In the genomic region with DNA sequence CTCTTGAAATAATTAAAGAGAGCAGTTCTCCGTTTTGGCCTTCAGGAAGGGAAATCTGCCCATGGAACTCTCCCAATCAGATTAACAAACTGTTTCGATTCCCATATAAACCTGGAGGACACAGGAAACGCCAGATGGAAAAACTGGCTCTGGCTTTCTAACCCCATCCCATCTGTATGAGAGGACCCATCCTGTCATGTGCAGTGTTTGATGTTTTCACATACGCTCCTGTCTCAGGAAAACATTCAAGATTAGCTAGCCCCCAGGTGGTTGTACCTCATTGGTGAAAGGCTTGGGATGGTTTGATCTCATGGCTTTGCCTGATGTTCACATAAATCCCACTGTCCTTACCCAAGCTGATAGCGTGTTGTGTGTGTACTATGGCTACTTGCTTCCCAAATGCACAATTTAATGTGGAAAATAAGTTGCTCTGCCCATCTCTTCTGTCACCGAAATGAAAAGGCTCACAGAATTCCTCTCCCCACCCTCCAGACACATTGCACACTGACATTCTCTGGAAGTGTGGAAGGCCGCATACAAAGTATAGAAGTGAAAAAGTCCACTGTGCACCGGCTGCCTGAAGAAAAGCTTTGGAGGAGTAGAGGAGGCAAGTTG, we compare ENCODE assay signal across 3 cellular contexts.
A peak's percentile ranks its signal among the peaks of the same experiment; 100 is the strongest.
TF ChIP-seq lines count a peak whose summit lies in the region.

No MANE protein-coding gene starts in this region.

TF ChIP-seq in A549, 52 proteins besides CTCF, POLR2A, EP300 and RAD21 (continued from another document):
- TF ChIP-seq, protein P1, sequence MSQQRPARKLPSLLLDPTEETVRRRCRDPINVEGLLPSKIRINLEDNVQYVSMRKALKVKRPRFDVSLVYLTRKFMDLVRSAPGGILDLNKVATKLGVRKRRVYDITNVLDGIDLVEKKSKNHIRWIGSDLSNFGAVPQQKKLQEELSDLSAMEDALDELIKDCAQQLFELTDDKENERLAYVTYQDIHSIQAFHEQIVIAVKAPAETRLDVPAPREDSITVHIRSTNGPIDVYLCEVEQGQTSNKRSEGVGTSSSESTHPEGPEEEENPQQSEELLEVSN (IDR thresholded peaks at IDR 0.05; ENCODE audit: borderline replicate concordance, low read depth), result no peak
- TF ChIP-seq FOSB (CRISPR knock-in tag; IDR thresholded peaks at IDR 0.05), result 0 out of 2 replicates have a peak, but pooled peaks have one; percentile 12
- peak; percentile 86 for TF ChIP-seq PBX3 (IDR thresholded peaks at IDR 0.05)

TF ChIP-seq in GM23338, 12 proteins besides CTCF, POLR2A, EP300 and RAD21 (continued from another document):
- TF ChIP-seq, protein P2, sequence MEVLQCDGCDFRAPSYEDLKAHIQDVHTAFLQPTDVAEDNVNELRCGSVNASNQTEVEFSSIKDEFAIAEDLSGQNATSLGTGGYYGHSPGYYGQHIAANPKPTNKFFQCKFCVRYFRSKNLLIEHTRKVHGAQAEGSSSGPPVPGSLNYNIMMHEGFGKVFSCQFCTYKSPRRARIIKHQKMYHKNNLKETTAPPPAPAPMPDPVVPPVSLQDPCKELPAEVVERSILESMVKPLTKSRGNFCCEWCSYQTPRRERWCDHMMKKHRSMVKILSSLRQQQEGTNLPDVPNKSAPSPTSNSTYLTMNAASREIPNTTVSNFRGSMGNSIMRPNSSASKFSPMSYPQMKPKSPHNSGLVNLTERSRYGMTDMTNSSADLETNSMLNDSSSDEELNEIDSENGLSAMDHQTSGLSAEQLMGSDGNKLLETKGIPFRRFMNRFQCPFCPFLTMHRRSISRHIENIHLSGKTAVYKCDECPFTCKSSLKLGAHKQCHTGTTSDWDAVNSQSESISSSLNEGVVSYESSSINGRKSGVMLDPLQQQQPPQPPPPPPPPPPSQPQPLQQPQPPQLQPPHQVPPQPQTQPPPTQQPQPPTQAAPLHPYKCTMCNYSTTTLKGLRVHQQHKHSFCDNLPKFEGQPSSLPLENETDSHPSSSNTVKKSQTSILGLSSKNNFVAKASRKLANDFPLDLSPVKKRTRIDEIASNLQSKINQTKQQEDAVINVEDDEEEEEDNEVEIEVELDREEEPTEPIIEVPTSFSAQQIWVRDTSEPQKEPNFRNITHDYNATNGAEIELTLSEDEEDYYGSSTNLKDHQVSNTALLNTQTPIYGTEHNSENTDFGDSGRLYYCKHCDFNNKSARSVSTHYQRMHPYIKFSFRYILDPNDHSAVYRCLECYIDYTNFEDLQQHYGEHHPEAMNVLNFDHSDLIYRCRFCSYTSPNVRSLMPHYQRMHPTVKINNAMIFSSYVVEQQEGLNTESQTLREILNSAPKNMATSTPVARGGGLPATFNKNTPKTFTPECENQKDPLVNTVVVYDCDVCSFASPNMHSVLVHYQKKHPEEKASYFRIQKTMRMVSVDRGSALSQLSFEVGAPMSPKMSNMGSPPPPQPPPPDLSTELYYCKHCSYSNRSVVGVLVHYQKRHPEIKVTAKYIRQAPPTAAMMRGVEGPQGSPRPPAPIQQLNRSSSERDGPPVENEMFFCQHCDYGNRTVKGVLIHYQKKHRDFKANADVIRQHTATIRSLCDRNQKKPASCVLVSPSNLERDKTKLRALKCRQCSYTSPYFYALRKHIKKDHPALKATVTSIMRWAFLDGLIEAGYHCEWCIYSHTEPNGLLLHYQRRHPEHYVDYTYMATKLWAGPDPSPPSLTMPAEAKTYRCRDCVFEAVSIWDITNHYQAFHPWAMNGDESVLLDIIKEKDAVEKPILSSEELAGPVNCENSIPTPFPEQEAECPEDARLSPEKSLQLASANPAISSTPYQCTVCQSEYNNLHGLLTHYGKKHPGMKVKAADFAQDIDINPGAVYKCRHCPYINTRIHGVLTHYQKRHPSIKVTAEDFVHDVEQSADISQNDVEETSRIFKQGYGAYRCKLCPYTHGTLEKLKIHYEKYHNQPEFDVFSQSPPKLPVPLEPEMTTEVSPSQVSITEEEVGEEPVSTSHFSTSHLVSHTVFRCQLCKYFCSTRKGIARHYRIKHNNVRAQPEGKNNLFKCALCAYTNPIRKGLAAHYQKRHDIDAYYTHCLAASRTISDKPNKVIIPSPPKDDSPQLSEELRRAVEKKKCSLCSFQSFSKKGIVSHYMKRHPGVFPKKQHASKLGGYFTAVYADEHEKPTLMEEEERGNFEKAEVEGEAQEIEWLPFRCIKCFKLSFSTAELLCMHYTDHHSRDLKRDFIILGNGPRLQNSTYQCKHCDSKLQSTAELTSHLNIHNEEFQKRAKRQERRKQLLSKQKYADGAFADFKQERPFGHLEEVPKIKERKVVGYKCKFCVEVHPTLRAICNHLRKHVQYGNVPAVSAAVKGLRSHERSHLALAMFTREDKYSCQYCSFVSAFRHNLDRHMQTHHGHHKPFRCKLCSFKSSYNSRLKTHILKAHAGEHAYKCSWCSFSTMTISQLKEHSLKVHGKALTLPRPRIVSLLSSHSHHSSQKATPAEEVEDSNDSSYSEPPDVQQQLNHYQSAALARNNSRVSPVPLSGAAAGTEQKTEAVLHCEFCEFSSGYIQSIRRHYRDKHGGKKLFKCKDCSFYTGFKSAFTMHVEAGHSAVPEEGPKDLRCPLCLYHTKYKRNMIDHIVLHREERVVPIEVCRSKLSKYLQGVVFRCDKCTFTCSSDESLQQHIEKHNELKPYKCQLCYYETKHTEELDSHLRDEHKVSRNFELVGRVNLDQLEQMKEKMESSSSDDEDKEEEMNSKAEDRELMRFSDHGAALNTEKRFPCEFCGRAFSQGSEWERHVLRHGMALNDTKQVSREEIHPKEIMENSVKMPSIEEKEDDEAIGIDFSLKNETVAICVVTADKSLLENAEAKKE (CRISPR knock-in tag; IDR thresholded peaks at IDR 0.05), result no peak
TF ChIP-seq in GM23338: peak in this region for 1.

TF ChIP-seq in SK-N-SH, 30 proteins besides CTCF, POLR2A, EP300 and RAD21 (continued from another document):
- peak; percentile 50 for TF ChIP-seq CHD2 (IDR thresholded peaks at IDR 0.05; ENCODE audit: low read length, partially characterized antibody)
- TF ChIP-seq TEAD4 (IDR thresholded peaks at IDR 0.05; ENCODE audit: borderline replicate concordance, insufficient read depth), result no peak
- TF ChIP-seq EZH2phosphoT487 (IDR thresholded peaks at IDR 0.05; ENCODE audit: borderline replicate concordance, low read depth), result no peak
- peak; percentile 18; the same call in 1 of the 2 replicates for TF ChIP-seq SMC3 (IDR thresholded peaks at IDR 0.05; ENCODE audit: low read depth, low read length)
- no peak for TF ChIP-seq MEF2A (IDR thresholded peaks at IDR 0.05; ENCODE audit: borderline replicate concordance, low read depth)
- no peak for TF ChIP-seq PBX3 (IDR thresholded peaks at IDR 0.05)
- TF ChIP-seq NRF1 (IDR thresholded peaks at IDR 0.05; ENCODE audit: low read depth, low read length), result no peak
- TF ChIP-seq YY1 (IDR thresholded peaks at IDR 0.05; ENCODE audit: low read depth), result peak; percentile 25; the same call in 1 of the 2 replicates
- peak; percentile 32 for TF ChIP-seq ELF1 (IDR thresholded peaks at IDR 0.05)
- TF ChIP-seq FOXJ3 (CRISPR knock-in tag; IDR thresholded peaks at IDR 0.05), result no peak
- peak; percentile 32 for TF ChIP-seq MXI1 (IDR thresholded peaks at IDR 0.05; ENCODE audit: low read depth, low read length)
- no peak for TF ChIP-seq GABPA (IDR thresholded peaks at IDR 0.05; ENCODE audit: low read depth)
- TF ChIP-seq, protein P3, sequence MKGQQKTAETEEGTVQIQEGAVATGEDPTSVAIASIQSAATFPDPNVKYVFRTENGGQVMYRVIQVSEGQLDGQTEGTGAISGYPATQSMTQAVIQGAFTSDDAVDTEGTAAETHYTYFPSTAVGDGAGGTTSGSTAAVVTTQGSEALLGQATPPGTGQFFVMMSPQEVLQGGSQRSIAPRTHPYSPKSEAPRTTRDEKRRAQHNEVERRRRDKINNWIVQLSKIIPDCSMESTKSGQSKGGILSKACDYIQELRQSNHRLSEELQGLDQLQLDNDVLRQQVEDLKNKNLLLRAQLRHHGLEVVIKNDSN (IDR thresholded peaks at IDR 0.05; ENCODE audit: borderline replicate concordance, low read depth), result no peak
- 0 out of 2 replicates have a peak, but pooled peaks have one; percentile 63 for TF ChIP-seq SIN3A (IDR thresholded peaks at IDR 0.05; ENCODE audit: borderline replicate concordance, low read depth, low read length)
- no peak for TF ChIP-seq USF2 (IDR thresholded peaks at IDR 0.05; ENCODE audit: borderline replicate concordance, low read depth, low read length)
- no peak for TF ChIP-seq RFX5 (IDR thresholded peaks at IDR 0.05; ENCODE audit: low read length)
- TF ChIP-seq FOSL2 (IDR thresholded peaks at IDR 0.05; ENCODE audit: borderline replicate concordance, low read depth), result no peak
- no peak for TF ChIP-seq IRF3 (IDR thresholded peaks at IDR 0.05; ENCODE audit: low read depth, low read length)
- TF ChIP-seq RXRA (IDR thresholded peaks at IDR 0.05; ENCODE audit: borderline replicate concordance, low read depth), result no peak
- TF ChIP-seq, protein P4, sequence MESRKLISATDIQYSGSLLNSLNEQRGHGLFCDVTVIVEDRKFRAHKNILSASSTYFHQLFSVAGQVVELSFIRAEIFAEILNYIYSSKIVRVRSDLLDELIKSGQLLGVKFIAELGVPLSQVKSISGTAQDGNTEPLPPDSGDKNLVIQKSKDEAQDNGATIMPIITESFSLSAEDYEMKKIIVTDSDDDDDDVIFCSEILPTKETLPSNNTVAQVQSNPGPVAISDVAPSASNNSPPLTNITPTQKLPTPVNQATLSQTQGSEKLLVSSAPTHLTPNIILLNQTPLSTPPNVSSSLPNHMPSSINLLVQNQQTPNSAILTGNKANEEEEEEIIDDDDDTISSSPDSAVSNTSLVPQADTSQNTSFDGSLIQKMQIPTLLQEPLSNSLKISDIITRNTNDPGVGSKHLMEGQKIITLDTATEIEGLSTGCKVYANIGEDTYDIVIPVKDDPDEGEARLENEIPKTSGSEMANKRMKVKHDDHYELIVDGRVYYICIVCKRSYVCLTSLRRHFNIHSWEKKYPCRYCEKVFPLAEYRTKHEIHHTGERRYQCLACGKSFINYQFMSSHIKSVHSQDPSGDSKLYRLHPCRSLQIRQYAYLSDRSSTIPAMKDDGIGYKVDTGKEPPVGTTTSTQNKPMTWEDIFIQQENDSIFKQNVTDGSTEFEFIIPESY (IDR thresholded peaks at IDR 0.05; ENCODE audit: borderline replicate concordance, low read depth), result no peak
- no peak; the same call in none of the 2 replicates for TF ChIP-seq JUND (IDR thresholded peaks at IDR 0.05)
- TF ChIP-seq MAX (IDR thresholded peaks at IDR 0.05; ENCODE audit: low read depth), result no peak
- TF ChIP-seq TAF1 (IDR thresholded peaks at IDR 0.05; ENCODE audit: borderline replicate concordance, low read depth, low read length), result no peak
- TF ChIP-seq POLR2AphosphoS5 (IDR thresholded peaks at IDR 0.05; ENCODE audit: low read depth, low read length), result peak; percentile 84; the same call in 1 of the 2 replicates
- TF ChIP-seq RCOR1 (IDR thresholded peaks at IDR 0.05; ENCODE audit: low read length), result peak; percentile 31
- TF ChIP-seq REST (IDR thresholded peaks at IDR 0.05; ENCODE audit: low read depth, low read length), result no peak
